9 cellular contexts compared by ENCODE assay signal in genomic region chr20:5402903-5403531, GRCh38.
DNase-seq lines count a peak whose midpoint lies in the region; ATAC-seq, FAIRE-seq and TF ChIP-seq lines count a peak whose summit lies in the region.
"Had no signal": no experiment of that assay in that cellular context is flagged by ENCODE, and none has a peak within 500 bp of the region (broad histone marks: within the 10 kb centered on the region; RNA-seq: fewer than 3 reads in every experiment).

No MANE protein-coding gene starts in this region.

- no peak for ATAC-seq in activated CD8-positive, alpha-beta memory T cell treated with anti-CD3 and anti-CD28 coated beads, Interleukin-2, amount 10 ng/mL, durations not matched to agents 7 days and 5 days
- ATAC-seq in GM21423 (IDR thresholded peaks at IDR 0.05; ENCODE audit: unreplicated experiment), result no peak
- ATAC-seq in Right ventricle myocardium inferior, result no peak

- TF ChIP-seq POLR2A in H54 (IDR thresholded peaks at IDR 0.05; ENCODE audit: low read depth, low read length), result no peak

- intact Hi-C loops in Right ventricle myocardium inferior (cut with DNase I), result no loop called here

- H3K27ac Mint-ChIP-seq in activated CD8-positive, alpha-beta memory T cell treated with anti-CD3 and anti-CD28 coated beads, Interleukin-2, amount 10 ng/mL, durations not matched to agents 7 days and 5 days, result no peak overlapping the region

- FAIRE-seq in H54 (lab: Jason Lieb, UNC) (no peak), small intestine (lab: Jason Lieb, UNC) (no peak)

- H3K36me3 Mint-ChIP-seq in activated CD8-positive, alpha-beta memory T cell treated with anti-CD3 and anti-CD28 coated beads, Interleukin-2, amount 10 ng/mL, durations not matched to agents 7 days and 5 days, result no peaks in the 10 kb centered on the region

- H3K9me3 Mint-ChIP-seq in activated CD8-positive, alpha-beta memory T cell treated with anti-CD3 and anti-CD28 coated beads, Interleukin-2, amount 10 ng/mL, durations not matched to agents 7 days and 5 days (ENCODE audit: low read depth), result no peaks in the 10 kb centered on the region

- 16 to 20% (median 18%) methylated on average over 3 of the region's 3 CpGs for WGBS in small intestine, 3 donors

- peak; percentile 52 for DNase-seq in activated CD8-positive, alpha-beta memory T cell treated with anti-CD3 and anti-CD28 coated beads, Interleukin-2, amount 10 ng/mL, durations not matched to agents 7 days and 5 days
- no peak for DNase-seq in activated CD8-positive, alpha-beta memory T cell treated with anti-CD3 and anti-CD28 coated beads, Interleukin-2, amount 50 U/mL, for 4 hours
- DNase-seq in H54 (ENCODE audit: insufficient read length, low spot score), result peak; percentile 16
- peak; percentile 18 to 63 for DNase-seq in NCI-H526 (lab: John Stamatoyannopoulos, UW)
- peak; percentile 63 for DNase-seq in choroid plexus epithelial cell (ENCODE audit: low read depth)
- peak; percentile 48 for DNase-seq in small intestine
- DNase-seq in Right ventricle myocardium inferior (ENCODE audit: missing footprints), result no peak

- no peaks in the 10 kb centered on the region for H3K27me3 Mint-ChIP-seq in activated CD8-positive, alpha-beta memory T cell treated with anti-CD3 and anti-CD28 coated beads, Interleukin-2, amount 10 ng/mL, durations not matched to agents 7 days and 5 days

- peaks cover 4% of the 10 kb centered on the region for H3K4me1 Mint-ChIP-seq in activated CD8-positive, alpha-beta memory T cell treated with anti-CD3 and anti-CD28 coated beads, Interleukin-2, amount 10 ng/mL, durations not matched to agents 7 days and 5 days

- peak; percentile 78 for TF ChIP-seq CTCF in choroid plexus epithelial cell (conservative IDR thresholded peaks at IDR 0.05; ENCODE audit: low read depth, low read length)

- H3K4me3 ChIP-seq in choroid plexus epithelial cell (ENCODE audit: low read depth, low read length), result no peak overlapping the region
- H3K4me3 ChIP-seq in small intestine (ENCODE audit: low read depth in 1 of 2, low read length in 2 of 2), result no peak overlapping the region
- H3K4me3 ChIP-seq: adrenal gland had no signal

- no peaks in the 10 kb centered on the region for H3K9me3 ChIP-seq in small intestine (ENCODE audit: control insufficient read depth, low read depth)
- H3K9me3 ChIP-seq: adrenal gland had no signal

- CTCF ChIA-PET in activated CD8-positive, alpha-beta memory T cell treated with anti-CD3 and anti-CD28 coated beads, Interleukin-2, amount 10 ng/mL, durations not matched to agents 7 days and 5 days (lab: Charles Lee), result interaction anchor here (1.1 to 3.7 kb wide), 5 partner anchors 9 to 104 kb away, joined by 3 to 19 read pairs (median 3); no protein-coding TSS in a partner anchor

- no peak overlapping the region for H3K27ac ChIP-seq in small intestine (ENCODE audit: low read depth in 1 of 2, low read length in 1 of 2)
- H3K27ac ChIP-seq: adrenal gland had no signal

- no peak overlapping the region for H3K4me3 Mint-ChIP-seq in activated CD8-positive, alpha-beta memory T cell treated with anti-CD3 and anti-CD28 coated beads, Interleukin-2, amount 10 ng/mL, durations not matched to agents 7 days and 5 days

- no peaks in the 10 kb centered on the region for H3K27me3 ChIP-seq in small intestine (ENCODE audit: control insufficient read depth in 2 of 2, insufficient read depth in 2 of 2, low read length in 2 of 2)
- H3K27me3 ChIP-seq: adrenal gland had no signal

- H3K36me3 ChIP-seq in small intestine (ENCODE audit: control insufficient read depth in 2 of 2, insufficient read depth in 2 of 2, low read length in 2 of 2), result no peaks in the 10 kb centered on the region
- H3K36me3 ChIP-seq: adrenal gland had no signal

- no peaks in the 10 kb centered on the region for H3K4me1 ChIP-seq in small intestine (ENCODE audit: control insufficient read depth in 2 of 2, insufficient read depth in 1 of 2, low read depth in 1 of 2, low read length in 1 of 2)
- H3K4me1 ChIP-seq: adrenal gland had no signal

Comparison
In these comparisons a context has a peak if more than half of its experiments do, and no peak if none do; other contexts are left out.
1. DNase-seq: peak in activated CD8-positive, alpha-beta memory T cell treated with anti-CD3 and anti-CD28 coated beads, Interleukin-2, amount 10 ng/mL, durations not matched to agents 7 days and 5 days (single experiment), H54 (single experiment), NCI-H526 (2 of 2), choroid plexus epithelial cell (single experiment) and small intestine (single experiment); none in activated CD8-positive, alpha-beta memory T cell treated with anti-CD3 and anti-CD28 coated beads, Interleukin-2, amount 50 U/mL, for 4 hours (single experiment) and Right ventricle myocardium inferior (single experiment).